15 cellular contexts compared by ENCODE assay signal in the genomic region with DNA sequence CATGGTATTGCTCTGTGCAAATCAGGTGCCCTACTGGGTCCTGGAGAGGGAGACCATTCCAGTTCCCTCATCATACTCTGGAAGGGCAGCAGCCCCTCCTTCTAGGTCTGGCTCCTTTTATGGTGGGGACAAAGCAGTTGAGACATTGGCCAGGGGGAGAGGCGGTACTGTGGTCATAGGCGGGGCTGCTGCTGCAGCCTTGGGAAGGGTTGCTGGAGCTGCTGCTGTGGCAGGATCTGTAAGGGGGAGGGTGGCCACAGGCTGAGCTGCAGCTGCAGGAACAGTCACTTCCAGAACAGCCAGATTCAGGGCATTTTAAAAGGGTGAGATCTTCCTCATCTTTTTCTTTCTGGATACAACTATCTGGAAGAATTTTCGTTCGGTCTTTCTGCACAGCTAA.
A peak's percentile ranks its signal among the peaks of the same experiment; 100 is the strongest.
DNase-seq lines count a peak whose midpoint lies in the region; ATAC-seq and TF ChIP-seq lines count a peak whose summit lies in the region.
"Had no signal": no experiment of that assay in that cellular context is flagged by ENCODE, and none has a peak within 500 bp of the region (broad histone marks: within the 10 kb centered on the region; RNA-seq: fewer than 3 reads in every experiment).

No MANE protein-coding gene starts in this region.

- H3K9me3 ChIP-seq in stomach, result peaks cover 0 to 30% (median 22%) of the 10 kb centered on the region in 4 donors
- H3K9me3 ChIP-seq: thyroid gland had no signal

- no peak for TF ChIP-seq EP300 in stomach (IDR thresholded peaks at IDR 0.05)

- no peak for TF ChIP-seq POLR2A in stomach (IDR thresholded peaks at IDR 0.05)

- TF ChIP-seq CTCF in AG10803 (conservative IDR thresholded peaks at IDR 0.05; ENCODE audit: low read length) (no peak), stomach (IDR thresholded peaks at IDR 0.05) (no peak)

- peak overlapping the region; percentile 6; the same call in 1 of the 2 replicates for H3K4me3 ChIP-seq in AG10803 (ENCODE audit: low read length)
- H3K4me3 ChIP-seq in stomach, result no peak overlapping the region
- H3K4me3 ChIP-seq: thyroid gland had no signal

- no peak overlapping the region for H3K27ac ChIP-seq in stomach
- H3K27ac ChIP-seq: foreskin keratinocyte, thyroid gland had no signal

- DNase-seq in AG10803 (ENCODE audit: low read depth) (peak; percentile 78), M059J (ENCODE audit: low read depth) (peak; percentile 13), head of caudate nucleus (peak in 41 of 42 donors; percentile 14 to 82 (median 55)), pons (ENCODE audit: low spot score) (peak; percentile 14), stomach (no peak), mesenteric fat pad (ENCODE audit: low spot score) (no peak), CD1c-positive myeloid dendritic cell (ENCODE audit: extremely low spot score) (no peak)
- DNase-seq: activated naive CD4-positive, alpha-beta T cell treated with anti-CD3 and anti-CD28 coated beads, Interleukin-2, amount 50 U/mL, for 16 hours; AML-193; central memory CD4-positive, alpha-beta T cell; foreskin keratinocyte; MM.1S; NCI-H2107; thyroid gland had no signal

- no peak for ATAC-seq in GM18867 (IDR thresholded peaks at IDR 0.05; ENCODE audit: unreplicated experiment)
- ATAC-seq: foreskin keratinocyte had no signal

- H3K36me3 ChIP-seq in stomach, result no peaks in the 10 kb centered on the region
- H3K36me3 ChIP-seq: thyroid gland had no signal

- H3K27me3 ChIP-seq in stomach, result no peaks in the 10 kb centered on the region
- H3K27me3 ChIP-seq: foreskin keratinocyte, thyroid gland had no signal

- intact Hi-C loops in head of caudate nucleus (cut with DNase I) (no loop called here), stomach (cut with DNase I; ENCODE audit: low total_unique reads) (no loop called here)

- 58 to 81% (median 72%) methylated on average over 4 of the region's 4 CpGs for WGBS in stomach, 5 donors

- no peaks in the 10 kb centered on the region for H3K4me1 ChIP-seq in stomach
- H3K4me1 ChIP-seq: foreskin keratinocyte, thyroid gland had no signal

Comparison
In these comparisons a context has a peak if more than half of its experiments do, and no peak if none do; other contexts are left out.
1. DNase-seq: peak in AG10803 (single experiment), M059J (single experiment), head of caudate nucleus (41 of 42) and pons (single experiment); none in stomach (single experiment), mesenteric fat pad (single experiment) and CD1c-positive myeloid dendritic cell (single experiment).